10 cellular contexts compared by ENCODE assay signal in the genomic region with DNA sequence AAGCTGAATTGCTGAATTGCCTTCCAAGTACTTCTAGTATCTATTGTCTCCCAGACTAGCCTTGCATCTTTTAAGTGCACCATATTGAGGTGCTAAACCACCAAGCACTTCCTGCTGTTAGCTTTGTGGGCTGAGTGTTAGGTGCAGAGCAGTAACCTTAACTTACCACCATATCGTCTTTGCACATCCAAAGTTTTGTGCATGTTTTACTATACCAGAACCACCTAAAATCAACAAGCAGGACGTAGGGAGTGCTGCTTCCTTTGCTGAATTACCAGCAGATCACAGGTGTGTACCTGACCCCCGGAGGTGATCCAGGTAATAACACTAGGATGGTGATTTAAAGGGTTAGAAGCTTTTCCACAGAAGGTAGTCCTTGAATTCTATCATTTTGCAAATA.
A peak's percentile ranks its signal among the peaks of the same experiment; 100 is the strongest.
DNase-seq lines count a peak whose midpoint lies in the region; ATAC-seq, FAIRE-seq and TF ChIP-seq lines count a peak whose summit lies in the region.
"Had no signal": no experiment of that assay in that cellular context is flagged by ENCODE, and none has a peak within 500 bp of the region (broad histone marks: within the 10 kb centered on the region; RNA-seq: fewer than 3 reads in every experiment).

No MANE protein-coding gene starts in this region.

- no peak for TF ChIP-seq POLR2A in NB4 (IDR thresholded peaks at IDR 0.05; ENCODE audit: extremely low read depth, insufficient read length)
- TF ChIP-seq POLR2A in suprapubic skin (IDR thresholded peaks at IDR 0.05), result no peak

- H3K4me3 ChIP-seq in NB4 (ENCODE audit: low read depth, low read length) (no peak overlapping the region), kidney (ENCODE audit: low read length in 2 of 2) (no peak overlapping the region), suprapubic skin (no peak overlapping the region)
- H3K4me3 ChIP-seq: esophagus muscularis mucosa had no signal

- 56% methylated on average over 3 of the region's 3 CpGs for WGBS in suprapubic skin

- POLR2A ChIA-PET in activated CD4-positive, alpha-beta T cell treated with anti-CD3 and anti-CD28 coated beads for 36 hours (lab: Charles Lee), result no interaction called here

- no peaks in the 10 kb centered on the region for H3K27me3 Mint-ChIP-seq in activated CD4-positive, alpha-beta T cell treated with anti-CD3 and anti-CD28 coated beads for 36 hours
- H3K27me3 Mint-ChIP-seq in activated T-helper 2 cell treated with anti-CD3 and anti-CD28 coated beads, Interferon-gamma antibody, Interleukin-2, Interleukin-4, amounts not matched to agents 10 μg/mL and 5 μg/mL and 100 μg/mL, durations not matched to agents 14 hours and 24 hours and 36 hours (ENCODE audit: low read depth), result peaks cover 2% of the 10 kb centered on the region

- DNase-seq in activated CD4-positive, alpha-beta T cell treated with anti-CD3 and anti-CD28 coated beads for 36 hours, result peak; percentile 29
- DNase-seq in activated CD4-positive, alpha-beta T cell treated with anti-CD3 and anti-CD28 coated beads, Interleukin-2, amount 50 U/mL, for 48 hours, result no peak
- peak; percentile 3 for DNase-seq in NB4 (ENCODE audit: low read depth)
- DNase-seq in activated T-helper 2 cell treated with anti-CD3 and anti-CD28 coated beads, Interferon-gamma antibody, Interleukin-2, Interleukin-4, amounts not matched to agents 10 μg/mL and 5 μg/mL and 100 μg/mL, durations not matched to agents 14 hours and 24 hours and 36 hours (ENCODE audit: low spot score), result peak; percentile 26
- peak; percentile 7 for DNase-seq in stimulated activated CD8-positive, alpha-beta memory T cell treated with anti-CD3 and anti-CD28 coated beads, Interleukin-4, amount 100 ng/mL, for 1 hour (ENCODE audit: low read depth in 2 of 2, low spot score in 1 of 2)
- DNase-seq in kidney, result no peak
- DNase-seq in suprapubic skin (ENCODE audit: low spot score in 2 of 2), result no peak
- DNase-seq: aorta had no signal

- no peaks in the 10 kb centered on the region for H3K9me3 ChIP-seq in kidney (ENCODE audit: control insufficient read depth in 1 of 2, low read length in 2 of 2)
- H3K9me3 ChIP-seq in suprapubic skin, result no peaks in the 10 kb centered on the region
- H3K9me3 ChIP-seq: esophagus muscularis mucosa had no signal

- H3K27ac Mint-ChIP-seq in activated CD4-positive, alpha-beta T cell treated with anti-CD3 and anti-CD28 coated beads for 36 hours, result no peak overlapping the region
- no peak overlapping the region for H3K27ac Mint-ChIP-seq in activated T-helper 2 cell treated with anti-CD3 and anti-CD28 coated beads, Interferon-gamma antibody, Interleukin-2, Interleukin-4, amounts not matched to agents 10 μg/mL and 5 μg/mL and 100 μg/mL, durations not matched to agents 14 hours and 24 hours and 36 hours

- no peak for TF ChIP-seq EP300 in suprapubic skin (IDR thresholded peaks at IDR 0.05)

- H3K9ac ChIP-seq in kidney (ENCODE audit: low read length in 2 of 2), result no peak overlapping the region

- FAIRE-seq in kidney (lab: Jason Lieb, UNC), result no peak

- intact Hi-C loops in activated CD4-positive, alpha-beta T cell treated with anti-CD3 and anti-CD28 coated beads for 36 hours (cut with DNase I, micrococcal nuclease), result no loop called here
- intact Hi-C loops in activated T-helper 2 cell treated with anti-CD3 and anti-CD28 coated beads, Interferon-gamma antibody, Interleukin-2, Interleukin-4, amounts not matched to agents 10 μg/mL and 5 μg/mL and 100 μg/mL, durations not matched to agents 14 hours and 24 hours and 36 hours (cut with micrococcal nuclease), result loop anchor here (1.0 kb wide), 1 partner anchor 26 kb away; no protein-coding TSS in a partner anchor
- intact Hi-C loops in kidney (cut with DNase I), result no loop called here

- ATAC-seq in activated CD4-positive, alpha-beta T cell treated with anti-CD3 and anti-CD28 coated beads for 36 hours, result peak; percentile 75
- ATAC-seq in HG03159 (IDR thresholded peaks at IDR 0.05; ENCODE audit: unreplicated experiment), result no peak

- H3K4me1 Mint-ChIP-seq in activated CD4-positive, alpha-beta T cell treated with anti-CD3 and anti-CD28 coated beads for 36 hours, result peaks cover 36% of the 10 kb centered on the region
- peaks cover 41% of the 10 kb centered on the region for H3K4me1 Mint-ChIP-seq in activated T-helper 2 cell treated with anti-CD3 and anti-CD28 coated beads, Interferon-gamma antibody, Interleukin-2, Interleukin-4, amounts not matched to agents 10 μg/mL and 5 μg/mL and 100 μg/mL, durations not matched to agents 14 hours and 24 hours and 36 hours (ENCODE audit: low read depth)

- CTCF ChIA-PET in activated CD4-positive, alpha-beta T cell treated with anti-CD3 and anti-CD28 coated beads for 36 hours (lab: Charles Lee), result interaction anchor here (1.0 kb wide), 2 partner anchors 16 to 727 kb away, joined by 3 read pairs; no protein-coding TSS in a partner anchor

- H3K36me3 ChIP-seq in kidney (ENCODE audit: control insufficient read depth in 1 of 2, insufficient read depth in 2 of 2, low read length in 2 of 2) (no peaks in the 10 kb centered on the region), suprapubic skin (no peaks in the 10 kb centered on the region)
- H3K36me3 ChIP-seq: esophagus muscularis mucosa had no signal

- H3K4me3 Mint-ChIP-seq in activated CD4-positive, alpha-beta T cell treated with anti-CD3 and anti-CD28 coated beads for 36 hours, result no peak overlapping the region
- H3K4me3 Mint-ChIP-seq in activated T-helper 2 cell treated with anti-CD3 and anti-CD28 coated beads, Interferon-gamma antibody, Interleukin-2, Interleukin-4, amounts not matched to agents 10 μg/mL and 5 μg/mL and 100 μg/mL, durations not matched to agents 14 hours and 24 hours and 36 hours (ENCODE audit: low read depth), result no peak overlapping the region

- TF ChIP-seq CTCF in NB4 (IDR thresholded peaks at IDR 0.05; ENCODE audit: low read depth, low read length) (no peak), kidney (IDR thresholded peaks at IDR 0.05; ENCODE audit: borderline replicate concordance, extremely low read depth, insufficient read depth) (no peak), suprapubic skin (IDR thresholded peaks at IDR 0.05) (no peak)

- no peaks in the 10 kb centered on the region for H3K36me3 Mint-ChIP-seq in activated CD4-positive, alpha-beta T cell treated with anti-CD3 and anti-CD28 coated beads for 36 hours (ENCODE audit: low read depth)
- peaks cover 5% of the 10 kb centered on the region for H3K36me3 Mint-ChIP-seq in activated T-helper 2 cell treated with anti-CD3 and anti-CD28 coated beads, Interferon-gamma antibody, Interleukin-2, Interleukin-4, amounts not matched to agents 10 μg/mL and 5 μg/mL and 100 μg/mL, durations not matched to agents 14 hours and 24 hours and 36 hours (ENCODE audit: low read depth)

- peaks cover 5% of the 10 kb centered on the region for H3K27me3 ChIP-seq in suprapubic skin

- no peaks in the 10 kb centered on the region for H3K9me3 Mint-ChIP-seq in activated CD4-positive, alpha-beta T cell treated with anti-CD3 and anti-CD28 coated beads for 36 hours (ENCODE audit: low read depth)
- peaks cover 4% of the 10 kb centered on the region for H3K9me3 Mint-ChIP-seq in activated T-helper 2 cell treated with anti-CD3 and anti-CD28 coated beads, Interferon-gamma antibody, Interleukin-2, Interleukin-4, amounts not matched to agents 10 μg/mL and 5 μg/mL and 100 μg/mL, durations not matched to agents 14 hours and 24 hours and 36 hours

- H3K27ac ChIP-seq in kidney (ENCODE audit: low read depth in 2 of 2, low read length in 2 of 2) (no peak overlapping the region), suprapubic skin (no peak overlapping the region)
- H3K27ac ChIP-seq: esophagus muscularis mucosa had no signal

- H3K4me1 ChIP-seq in kidney (ENCODE audit: control insufficient read depth in 1 of 2, insufficient read depth in 1 of 2, low read depth in 1 of 2, low read length in 2 of 2), result no peaks in the 10 kb centered on the region
- no peaks in the 10 kb centered on the region for H3K4me1 ChIP-seq in suprapubic skin
- H3K4me1 ChIP-seq: esophagus muscularis mucosa had no signal

Comparison
In these comparisons a context has a peak if more than half of its experiments do, and no peak if none do; other contexts are left out.
1. DNase-seq: peak in activated CD4-positive, alpha-beta T cell treated with anti-CD3 and anti-CD28 coated beads for 36 hours (single experiment), NB4 (single experiment), activated T-helper 2 cell treated with anti-CD3 and anti-CD28 coated beads, Interferon-gamma antibody, Interleukin-2, Interleukin-4, amounts not matched to agents 10 μg/mL and 5 μg/mL and 100 μg/mL, durations not matched to agents 14 hours and 24 hours and 36 hours (single experiment) and stimulated activated CD8-positive, alpha-beta memory T cell treated with anti-CD3 and anti-CD28 coated beads, Interleukin-4, amount 100 ng/mL, for 1 hour (2 of 2); none in activated CD4-positive, alpha-beta T cell treated with anti-CD3 and anti-CD28 coated beads, Interleukin-2, amount 50 U/mL, for 48 hours (0 of 2), kidney (single experiment) and suprapubic skin (0 of 2).